9 cellular contexts compared by ENCODE assay signal in the genomic region with DNA sequence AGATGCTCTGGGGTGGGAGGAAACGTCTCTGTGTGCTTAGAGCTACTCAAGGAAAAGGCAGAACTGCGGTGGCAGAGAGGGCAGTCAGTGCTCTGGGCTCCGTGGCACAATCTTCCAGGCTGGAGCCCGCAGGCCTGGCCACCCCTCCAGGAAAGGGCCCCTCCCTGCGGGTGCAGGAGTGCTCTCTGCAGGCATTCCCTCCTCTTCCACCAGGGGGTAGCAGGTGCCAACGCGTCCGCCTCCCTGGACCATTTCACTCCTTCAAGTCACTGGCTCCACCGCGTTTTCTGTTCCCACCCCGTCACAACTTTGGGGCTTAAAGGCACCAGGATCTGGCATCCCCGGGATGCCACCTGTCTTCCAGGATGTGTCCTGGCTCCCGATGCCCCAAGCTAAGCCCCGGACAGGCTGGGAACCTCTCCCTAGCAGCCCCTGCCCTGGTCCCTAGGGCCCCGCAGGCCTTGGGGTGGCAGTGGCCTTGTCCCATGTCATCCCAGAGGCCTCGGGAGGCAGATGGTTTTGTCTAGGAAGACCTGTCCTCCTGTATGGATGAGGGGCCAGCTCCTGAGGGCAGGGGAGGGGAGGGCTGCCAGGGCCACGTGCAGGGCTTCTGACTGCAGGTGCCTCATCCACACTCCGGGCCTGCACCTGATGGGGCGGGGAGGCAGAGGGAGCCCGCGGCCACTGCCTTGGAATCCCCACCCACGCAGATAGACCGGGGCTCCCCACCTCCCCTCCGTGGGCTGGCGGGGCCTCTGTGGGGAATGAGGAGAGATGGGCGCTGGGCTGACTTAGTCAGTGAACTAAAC. TPM values are rescaled to one million over a fixed set of nuclear protein-coding genes. Genes with fewer than 3 reads are reported as not detected.
DNase-seq lines count a peak whose midpoint lies in the region; ATAC-seq and TF ChIP-seq lines count a peak whose summit lies in the region.
"Had no signal": no experiment of that assay in that cellular context is flagged by ENCODE, and none has a peak within 500 bp of the region (broad histone marks: within the 10 kb centered on the region; RNA-seq: fewer than 3 reads in every experiment).

No MANE protein-coding gene starts in this region.

- CTCF ChIA-PET in activated CD8-positive, alpha-beta T cell treated with anti-CD3 and anti-CD28 coated beads for 36 hours (lab: Charles Lee): no interaction called here
- CTCF ChIA-PET in activated CD8-positive, alpha-beta T cell treated with anti-CD3 and anti-CD28 coated beads, Interleukin-2, amount 10 ng/mL, durations not matched to agents 7 days and 5 days (lab: Charles Lee): no interaction called here

- no peaks in the 10 kb centered on the region for H3K9me3 ChIP-seq in thyroid gland

- no peaks in the 10 kb centered on the region for H3K36me3 ChIP-seq in thyroid gland

- no peaks in the 10 kb centered on the region for H3K9me3 Mint-ChIP-seq in activated CD8-positive, alpha-beta T cell treated with anti-CD3 and anti-CD28 coated beads for 36 hours
- H3K9me3 Mint-ChIP-seq in activated CD8-positive, alpha-beta T cell treated with anti-CD3 and anti-CD28 coated beads, Interleukin-2, amount 10 ng/mL, durations not matched to agents 7 days and 5 days (ENCODE audit: insufficient read depth): no peaks in the 10 kb centered on the region

- ATAC-seq in activated CD8-positive, alpha-beta T cell treated with anti-CD3 and anti-CD28 coated beads for 36 hours: peak; percentile 64
- ATAC-seq in activated CD8-positive, alpha-beta T cell treated with anti-CD3 and anti-CD28 coated beads, Interleukin-2, amount 10 ng/mL, durations not matched to agents 7 days and 5 days: no peak
- ATAC-seq in sciatic nerve: no peak

- intact Hi-C loops in activated CD8-positive, alpha-beta T cell treated with anti-CD3 and anti-CD28 coated beads for 36 hours (cut with micrococcal nuclease): no loop called here
- intact Hi-C loops in thyroid gland (cut with DNase I): no loop called here
- intact Hi-C loops in sciatic nerve (cut with DNase I): no loop called here

- H3K27me3 Mint-ChIP-seq in activated CD8-positive, alpha-beta T cell treated with anti-CD3 and anti-CD28 coated beads for 36 hours: no peaks in the 10 kb centered on the region
- H3K27me3 Mint-ChIP-seq in activated CD8-positive, alpha-beta T cell treated with anti-CD3 and anti-CD28 coated beads, Interleukin-2, amount 10 ng/mL, durations not matched to agents 7 days and 5 days (ENCODE audit: low read depth): no peaks in the 10 kb centered on the region

- no peak overlapping the region for H3K4me3 ChIP-seq in fibroblast of mammary gland (ENCODE audit: control insufficient read depth, low read depth, low read length)
- H3K4me3 ChIP-seq in thyroid gland (replicated peaks in 1 of 3): no peak overlapping the region

- WGBS in thyroid gland, 2 donors: 74 to 75% methylated on average over 24 of the region's 26 CpGs

- H3K4me3 Mint-ChIP-seq in activated CD8-positive, alpha-beta T cell treated with anti-CD3 and anti-CD28 coated beads for 36 hours: no peak overlapping the region
- no peak overlapping the region for H3K4me3 Mint-ChIP-seq in activated CD8-positive, alpha-beta T cell treated with anti-CD3 and anti-CD28 coated beads, Interleukin-2, amount 10 ng/mL, durations not matched to agents 7 days and 5 days

- H3K4me1 Mint-ChIP-seq in activated CD8-positive, alpha-beta T cell treated with anti-CD3 and anti-CD28 coated beads for 36 hours (ENCODE audit: low read depth): no peaks in the 10 kb centered on the region
- H3K4me1 Mint-ChIP-seq in activated CD8-positive, alpha-beta T cell treated with anti-CD3 and anti-CD28 coated beads, Interleukin-2, amount 10 ng/mL, durations not matched to agents 7 days and 5 days (ENCODE audit: low read depth): no peaks in the 10 kb centered on the region

- no peak overlapping the region for H3K27ac Mint-ChIP-seq in activated CD8-positive, alpha-beta T cell treated with anti-CD3 and anti-CD28 coated beads for 36 hours
- no peak overlapping the region for H3K27ac Mint-ChIP-seq in activated CD8-positive, alpha-beta T cell treated with anti-CD3 and anti-CD28 coated beads, Interleukin-2, amount 10 ng/mL, durations not matched to agents 7 days and 5 days

- POLR2A ChIA-PET in activated CD8-positive, alpha-beta T cell treated with anti-CD3 and anti-CD28 coated beads for 36 hours (lab: Charles Lee): no interaction called here
- POLR2A ChIA-PET in activated CD8-positive, alpha-beta T cell treated with anti-CD3 and anti-CD28 coated beads, Interleukin-2, amount 10 ng/mL, durations not matched to agents 7 days and 5 days (lab: Charles Lee): no interaction called here

- no peak for TF ChIP-seq POLR2A in thyroid gland (IDR thresholded peaks at IDR 0.05)

- peaks cover 0 to 14% of the 10 kb centered on the region in 2 donors for H3K4me1 ChIP-seq in thyroid gland

- DNase-seq in activated CD8-positive, alpha-beta T cell treated with anti-CD3 and anti-CD28 coated beads for 36 hours: peak; percentile 21
- no peak for DNase-seq in activated CD8-positive, alpha-beta T cell treated with anti-CD3 and anti-CD28 coated beads, Interleukin-2, amount 10 ng/mL, durations not matched to agents 7 days and 5 days
- DNase-seq in NCI-H526 (lab: John Stamatoyannopoulos, UW) (peak; percentile 26 to 81), fibroblast of mammary gland (ENCODE audit: low read depth) (no peak), thyroid gland (peak; percentile 58 to 78), NCI-H2227 treated with DMSO at 0.1 percent for 48 hours (lab: John Stamatoyannopoulos, UW) (no peak), sciatic nerve (ENCODE audit: low spot score) (no peak)
- no peak for DNase-seq in stimulated activated CD4-positive, alpha-beta T cell treated with anti-CD3 and anti-CD28 coated beads, Interleukin-4, amount 100 ng/mL, for 24 hours

- peak; percentile 37 for TF ChIP-seq CTCF in activated CD8-positive, alpha-beta T cell treated with anti-CD3 and anti-CD28 coated beads for 36 hours (IDR thresholded peaks at IDR 0.05)
- TF ChIP-seq CTCF in fibroblast of mammary gland (conservative IDR thresholded peaks at IDR 0.05; ENCODE audit: control insufficient read depth, insufficient read depth, low read depth, low read length) (peak; percentile 41), thyroid gland (IDR thresholded peaks at IDR 0.05) (peak; percentile 42 to 74 (median 66))

- peak overlapping the region in 1 of 3 donors; percentile 30 for H3K27ac ChIP-seq in thyroid gland

- no peaks in the 10 kb centered on the region for H3K27me3 ChIP-seq in thyroid gland

- H3K36me3 Mint-ChIP-seq in activated CD8-positive, alpha-beta T cell treated with anti-CD3 and anti-CD28 coated beads for 36 hours (ENCODE audit: low read depth): no peaks in the 10 kb centered on the region
- no peaks in the 10 kb centered on the region for H3K36me3 Mint-ChIP-seq in activated CD8-positive, alpha-beta T cell treated with anti-CD3 and anti-CD28 coated beads, Interleukin-2, amount 10 ng/mL, durations not matched to agents 7 days and 5 days (ENCODE audit: low read depth)

RNA-seq across cellular contexts. Expression of a gene that starts 26.4 kb away (rescaled TPM):
- total RNA-seq in activated CD8-positive, alpha-beta T cell treated with anti-CD3 and anti-CD28 coated beads for 36 hours: not detected
- not detected for total RNA-seq in activated CD8-positive, alpha-beta T cell treated with anti-CD3 and anti-CD28 coated beads, Interleukin-2, amount 10 ng/mL, durations not matched to agents 7 days and 5 days
- total RNA-seq in thyroid gland (10 to 100 TPM; 37.1 to 66.5 (median 51.1) TPM), sciatic nerve (13.9 TPM)
- total RNA-seq: mononuclear cell had no signal

RNA-seq across cellular contexts. Expression of a gene that starts 49.3 kb away (rescaled TPM):
- 1 to 10 TPM in 1 of 2 experiments, under 1 TPM in 1; 0.47 to 1.2 TPM for total RNA-seq in activated CD8-positive, alpha-beta T cell treated with anti-CD3 and anti-CD28 coated beads for 36 hours
- under 1 TPM; 0.34 to 0.47 TPM for total RNA-seq in activated CD8-positive, alpha-beta T cell treated with anti-CD3 and anti-CD28 coated beads, Interleukin-2, amount 10 ng/mL, durations not matched to agents 7 days and 5 days
- total RNA-seq in thyroid gland (10 to 100 TPM; 16.7 to 24.3 (median 22.0) TPM), sciatic nerve (3.0 TPM)

Comparison
In these comparisons a context has a peak if more than half of its experiments do, and no peak if none do; other contexts are left out.
1. DNase-seq: peak in activated CD8-positive, alpha-beta T cell treated with anti-CD3 and anti-CD28 coated beads for 36 hours (single experiment), NCI-H526 (2 of 2) and thyroid gland (2 of 2); none in activated CD8-positive, alpha-beta T cell treated with anti-CD3 and anti-CD28 coated beads, Interleukin-2, amount 10 ng/mL, durations not matched to agents 7 days and 5 days (single experiment), fibroblast of mammary gland (single experiment), stimulated activated CD4-positive, alpha-beta T cell treated with anti-CD3 and anti-CD28 coated beads, Interleukin-4, amount 100 ng/mL, for 24 hours (single experiment), NCI-H2227 treated with DMSO at 0.1 percent for 48 hours (single experiment) and sciatic nerve (single experiment).
2. RNA of a gene that starts 26.4 kb away (total RNA-seq): 37.1 to 66.5 TPM in thyroid gland and 13.9 TPM in sciatic nerve (single experiment); not detected in activated CD8-positive, alpha-beta T cell treated with anti-CD3 and anti-CD28 coated beads for 36 hours and not detected in activated CD8-positive, alpha-beta T cell treated with anti-CD3 and anti-CD28 coated beads, Interleukin-2, amount 10 ng/mL, durations not matched to agents 7 days and 5 days; every median in the first group is over 10 times any median in the second.
3. Peak in every context shown above with its lines, with median percentiles within 50 percentile points of each other: CTCF ChIP-seq.